Comparison of ENCODE assay signal across 8 cellular contexts in genomic region chr1:31633117-31633516, GRCh38. TPM values are rescaled to one million over a fixed set of nuclear protein-coding genes. Genes with fewer than 3 reads are reported as not detected.
A peak's percentile ranks its signal among the peaks of the same experiment; 100 is the strongest.
DNase-seq lines count a peak whose midpoint lies in the region; ATAC-seq and TF ChIP-seq lines count a peak whose summit lies in the region.

No MANE protein-coding gene starts in this region.

- H3K36me3 ChIP-seq in heart left ventricle = peaks cover 0 to 75% (median 69%) of the 10 kb centered on the region in 9 donors
- H3K36me3 ChIP-seq in Peyer's patch = peaks cover 0 to 66% (median 3%) of the 10 kb centered on the region in 3 donors
- peaks cover 44% of the 10 kb centered on the region for H3K36me3 ChIP-seq in CD8-positive, alpha-beta memory T cell (ENCODE audit: insufficient read depth, low read length)

- intact Hi-C loops in heart left ventricle (cut with DNase I) (loop anchor here in 1 of 10 donors (10.0 kb wide), 1 partner anchor 248 kb away; no protein-coding TSS in a partner anchor), left ventricle myocardium superior (cut with micrococcal nuclease) (no loop called here)

- no peak overlapping the region for H3K4me3 Mint-ChIP-seq in type B pancreatic cell
- H3K4me3 Mint-ChIP-seq in stimulated activated memory B cell treated with anti-CD40 and anti-IgM and Interleukin-4, amounts not matched to agents 10 μg/mL and 1 μg/mL and 100 μg/mL, for 72 hours = no peak overlapping the region
- H3K4me3 Mint-ChIP-seq in CD8-positive, alpha-beta memory T cell = no peak overlapping the region

- DNase-seq in heart left ventricle (no peak), left ventricle myocardium superior (no peak), Peyer's patch (peak in 1 of 3 donors; percentile 57), fibroblast of the aortic adventitia (ENCODE audit: low read depth) (peak; percentile 14), type B pancreatic cell (ENCODE audit: extremely low spot score, unreplicated experiment) (no peak)
- DNase-seq in activated CD4-positive, CD25-positive, alpha-beta regulatory T cell treated with anti-CD3 and anti-CD28 coated beads, Interleukin-2, amount 50 U/mL, for 72 hours = no peak
- no peak for DNase-seq in CD8-positive, alpha-beta memory T cell

- H3K4me3 ChIP-seq in heart left ventricle (no peak overlapping the region), Peyer's patch (no peak overlapping the region), fibroblast of the aortic adventitia (ENCODE audit: low read depth, low read length) (no peak overlapping the region)
- H3K4me3 ChIP-seq in CD8-positive, alpha-beta memory T cell (ENCODE audit: low read length) = no peak overlapping the region

- CTCF ChIA-PET in CD8-positive, alpha-beta memory T cell (lab: Charles Lee) = no interaction called here

- H3K27ac ChIP-seq in heart left ventricle (peak overlapping the region in 4 of 12 donors; percentile 75 to 95 (median 91)), Peyer's patch (no peak overlapping the region)
- H3K27ac ChIP-seq in CD8-positive, alpha-beta memory T cell (ENCODE audit: low read depth, low read length) = no peak overlapping the region

- peaks cover 4% of the 10 kb centered on the region for H3K36me3 Mint-ChIP-seq in type B pancreatic cell
- peaks cover 48% of the 10 kb centered on the region for H3K36me3 Mint-ChIP-seq in stimulated activated memory B cell treated with anti-CD40 and anti-IgM and Interleukin-4, amounts not matched to agents 10 μg/mL and 1 μg/mL and 100 μg/mL, for 72 hours
- H3K36me3 Mint-ChIP-seq in CD8-positive, alpha-beta memory T cell = peaks cover 0 to 77% (median 11%) of the 10 kb centered on the region in 3 donors

- H3K27ac Mint-ChIP-seq in type B pancreatic cell = peak overlapping the region; percentile 41
- no peak overlapping the region for H3K27ac Mint-ChIP-seq in stimulated activated memory B cell treated with anti-CD40 and anti-IgM and Interleukin-4, amounts not matched to agents 10 μg/mL and 1 μg/mL and 100 μg/mL, for 72 hours
- peak overlapping the region in 2 of 8 donors; percentile 27 to 69 for H3K27ac Mint-ChIP-seq in CD8-positive, alpha-beta memory T cell

- H3K27me3 ChIP-seq in heart left ventricle = no peaks in the 10 kb centered on the region
- H3K27me3 ChIP-seq in Peyer's patch = no peaks in the 10 kb centered on the region
- no peaks in the 10 kb centered on the region for H3K27me3 ChIP-seq in CD8-positive, alpha-beta memory T cell (ENCODE audit: insufficient read depth, low read length, poor library complexity, severe bottlenecking)

- H3K4me1 ChIP-seq in heart left ventricle (peaks cover 0 to 95% (median 46%) of the 10 kb centered on the region in 12 donors), Peyer's patch (peaks cover 0 to 29% (median under 1%) of the 10 kb centered on the region in 4 donors)
- no peaks in the 10 kb centered on the region for H3K4me1 ChIP-seq in CD8-positive, alpha-beta memory T cell (ENCODE audit: insufficient read depth, low read length)

- TF ChIP-seq CTCF in heart left ventricle (IDR thresholded peaks at IDR 0.05) (peak in 11 of 12 donors; percentile 17 to 48 (median 36)), Peyer's patch (IDR thresholded peaks at IDR 0.05) (peak in 4 of 6 experiments; percentile 24 to 41 (median 30)), fibroblast of the aortic adventitia (IDR thresholded peaks at IDR 0.05; ENCODE audit: insufficient read depth, low read length) (peak; percentile 58), type B pancreatic cell (conservative IDR thresholded peaks at IDR 0.05) (peak; percentile 55)

- no peaks in the 10 kb centered on the region for H3K9me3 Mint-ChIP-seq in type B pancreatic cell
- H3K9me3 Mint-ChIP-seq in stimulated activated memory B cell treated with anti-CD40 and anti-IgM and Interleukin-4, amounts not matched to agents 10 μg/mL and 1 μg/mL and 100 μg/mL, for 72 hours = no peaks in the 10 kb centered on the region
- H3K9me3 Mint-ChIP-seq in CD8-positive, alpha-beta memory T cell = no peaks in the 10 kb centered on the region

- no peaks in the 10 kb centered on the region for H3K9me3 ChIP-seq in heart left ventricle
- no peaks in the 10 kb centered on the region for H3K9me3 ChIP-seq in Peyer's patch
- no peaks in the 10 kb centered on the region for H3K9me3 ChIP-seq in CD8-positive, alpha-beta memory T cell (ENCODE audit: low read length)

- no peak for TF ChIP-seq POLR2A in heart left ventricle (IDR thresholded peaks at IDR 0.05)
- TF ChIP-seq POLR2A in Peyer's patch (IDR thresholded peaks at IDR 0.05) = no peak

- POLR2A ChIA-PET in CD8-positive, alpha-beta memory T cell (lab: Charles Lee) = no interaction called here

- no peak for ATAC-seq in heart left ventricle
- ATAC-seq in left ventricle myocardium superior = no peak
- ATAC-seq in stimulated activated memory B cell treated with anti-CD40 and anti-IgM and Interleukin-4, amounts not matched to agents 10 μg/mL and 1 μg/mL and 100 μg/mL, for 72 hours = no peak

- peaks cover 10% of the 10 kb centered on the region for H3K4me1 Mint-ChIP-seq in type B pancreatic cell (ENCODE audit: unreplicated experiment)
- H3K4me1 Mint-ChIP-seq in stimulated activated memory B cell treated with anti-CD40 and anti-IgM and Interleukin-4, amounts not matched to agents 10 μg/mL and 1 μg/mL and 100 μg/mL, for 72 hours = no peaks in the 10 kb centered on the region
- H3K4me1 Mint-ChIP-seq in CD8-positive, alpha-beta memory T cell = peaks cover 0 to 23% (median 0%) of the 10 kb centered on the region in 3 donors

- 54 to 71% (median 59%) methylated on average over 4 of the region's 4 CpGs for WGBS in heart left ventricle, 4 donors

- H3K27me3 Mint-ChIP-seq in type B pancreatic cell = no peaks in the 10 kb centered on the region
- H3K27me3 Mint-ChIP-seq in stimulated activated memory B cell treated with anti-CD40 and anti-IgM and Interleukin-4, amounts not matched to agents 10 μg/mL and 1 μg/mL and 100 μg/mL, for 72 hours = no peaks in the 10 kb centered on the region
- no peaks in the 10 kb centered on the region for H3K27me3 Mint-ChIP-seq in CD8-positive, alpha-beta memory T cell

RNA-seq across cellular contexts. Expression of gene PEF1, which starts 11.6 kb away (rescaled TPM):
- total RNA-seq in heart left ventricle (10 to 100 TPM; 32.2 to 55.4 (median 42.4) TPM), left ventricle myocardium superior (34.1 TPM), Peyer's patch (100 to 1,000 TPM in 1 of 4 donors, 10 to 100 TPM in 3; 49.5 to 116 (median 59.8) TPM), fibroblast of the aortic adventitia (ENCODE audit: low replicate concordance) (33.3 and 59.8 TPM in 2 replicates), type B pancreatic cell (ENCODE audit: low replicate concordance) (45.2 and 48.3 TPM in 2 replicates)
- polyA plus RNA-seq in heart left ventricle = 100 to 1,000 TPM in 1 of 2 donors, 10 to 100 TPM in 1; 36.1 to 106 TPM
- 10 to 100 TPM; 67.9 to 69.9 TPM for total RNA-seq in CD8-positive, alpha-beta memory T cell
- polyA plus RNA-seq in CD8-positive, alpha-beta memory T cell = 98.9 TPM

RNA-seq across cellular contexts. Expression of gene HCRTR1, which starts 15.6 kb away (rescaled TPM):
- total RNA-seq in heart left ventricle (under 1 TPM in 5 of 9 donors, not detected in 4; 0.21 to 0.82 (median 0.30) TPM), left ventricle myocardium superior (0.67 TPM), Peyer's patch (not detected), fibroblast of the aortic adventitia (ENCODE audit: low replicate concordance) (0.18 TPM in 1 of 2 replicates, not detected in the other), type B pancreatic cell (ENCODE audit: low replicate concordance) (not detected in 2 replicates)
- under 1 TPM; 0.24 to 0.50 TPM for polyA plus RNA-seq in heart left ventricle
- not detected for total RNA-seq in CD8-positive, alpha-beta memory T cell
- not detected for polyA plus RNA-seq in CD8-positive, alpha-beta memory T cell

RNA-seq across cellular contexts. Expression of gene TINAGL1, which starts 56.8 kb away (rescaled TPM):
- total RNA-seq in heart left ventricle (100 to 1,000 TPM; 136 to 697 (median 199) TPM), left ventricle myocardium superior (274 TPM), Peyer's patch (100 to 1,000 TPM; 112 to 215 (median 192) TPM), fibroblast of the aortic adventitia (ENCODE audit: low replicate concordance) (1.2 and 99.8 TPM in 2 replicates), type B pancreatic cell (ENCODE audit: low replicate concordance) (27.2 and 30.0 TPM in 2 replicates)
- polyA plus RNA-seq in heart left ventricle = 100 to 1,000 TPM; 263 to 354 TPM
- not detected for total RNA-seq in CD8-positive, alpha-beta memory T cell
- not detected for polyA plus RNA-seq in CD8-positive, alpha-beta memory T cell
